In the genomic region with DNA sequence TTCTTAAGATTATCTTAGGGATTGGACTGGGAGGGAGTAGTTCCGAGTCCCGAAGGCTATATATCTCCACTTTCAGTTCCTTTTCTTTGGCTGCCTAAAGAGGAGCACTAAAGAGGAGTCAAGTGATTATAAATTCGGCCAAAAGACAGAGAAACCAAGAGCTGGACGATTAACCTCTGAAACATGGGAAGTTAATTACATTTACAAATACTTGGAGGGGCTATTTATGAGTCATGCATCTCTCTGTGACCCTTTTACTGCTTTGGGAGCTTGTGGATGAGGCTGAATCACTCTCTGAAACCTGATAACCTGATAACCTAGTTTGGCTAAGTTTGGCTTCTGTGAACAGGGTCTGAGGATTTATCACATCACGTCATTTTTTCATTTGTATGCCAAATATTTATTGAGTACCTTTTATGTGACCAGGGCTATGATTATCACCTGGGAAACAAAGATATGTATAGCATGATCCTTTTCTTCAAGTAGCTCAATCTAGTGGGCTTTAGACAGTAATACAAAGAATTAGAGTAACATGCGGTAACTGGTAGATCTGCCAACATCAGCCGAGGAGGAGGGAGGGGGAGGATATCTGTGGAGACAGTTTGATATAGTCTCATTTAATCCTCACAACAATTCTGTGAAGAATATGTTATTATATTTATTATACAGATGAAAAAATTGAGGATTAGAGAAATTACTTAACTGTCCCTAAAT, we compare ENCODE assay signal across 9 cellular contexts.
DNase-seq lines count a peak whose midpoint lies in the region; ATAC-seq and TF ChIP-seq lines count a peak whose summit lies in the region.
"Had no signal": no experiment of that assay in that cellular context is flagged by ENCODE, and none has a peak within 500 bp of the region (broad histone marks: within the 10 kb centered on the region; RNA-seq: fewer than 3 reads in every experiment).

No MANE protein-coding gene starts in this region.

- intact Hi-C loops in sigmoid colon (cut with DNase I): no loop called here
- intact Hi-C loops in activated CD4-positive, alpha-beta T cell treated with anti-CD3 and anti-CD28 coated beads for 36 hours (cut with DNase I, micrococcal nuclease): loop anchor here in 1 of 2 experiments (10.0 kb wide), 1 partner anchor 1239 kb away; no protein-coding TSS in a partner anchor

- no peaks in the 10 kb centered on the region for H3K27me3 Mint-ChIP-seq in activated CD4-positive, alpha-beta T cell treated with anti-CD3 and anti-CD28 coated beads for 36 hours

- H3K4me1 Mint-ChIP-seq in activated CD4-positive, alpha-beta T cell treated with anti-CD3 and anti-CD28 coated beads for 36 hours: peaks cover 68% of the 10 kb centered on the region

- CTCF ChIA-PET in activated CD4-positive, alpha-beta T cell treated with anti-CD3 and anti-CD28 coated beads for 36 hours (lab: Charles Lee): interaction anchor here (0.7 kb wide), 2 partner anchors 10 to 21 kb away, joined by 3 to 4 read pairs; no protein-coding TSS in a partner anchor

- H3K9me2 ChIP-seq in Karpas-422 (replicated peaks; ENCODE audit: insufficient read depth, low read length): no peaks in the 10 kb centered on the region

- WGBS in sigmoid colon, 2 donors: 11 to 47% methylated on average over 7 of the region's 7 CpGs

- H3K27me3 ChIP-seq in sigmoid colon: no peaks in the 10 kb centered on the region
- no peaks in the 10 kb centered on the region for H3K27me3 ChIP-seq in Karpas-422 (ENCODE audit: low read length)

- H3K36me3 ChIP-seq in sigmoid colon (no peaks in the 10 kb centered on the region), Karpas-422 (ENCODE audit: insufficient read depth, low read length) (no peaks in the 10 kb centered on the region)

- H3K9ac ChIP-seq in Karpas-422 (ENCODE audit: low read length): no peak overlapping the region

- TF ChIP-seq POLR2A in sigmoid colon (IDR thresholded peaks at IDR 0.05): no peak

- no peak for TF ChIP-seq EP300 in sigmoid colon (IDR thresholded peaks at IDR 0.05)

- H3K27ac ChIP-seq in sigmoid colon: peak overlapping the region; percentile 65 to 81 (median 76)
- no peak overlapping the region for H3K27ac ChIP-seq in Karpas-422 (ENCODE audit: low read length)

- no peak overlapping the region for H3K27ac Mint-ChIP-seq in activated CD4-positive, alpha-beta T cell treated with anti-CD3 and anti-CD28 coated beads for 36 hours

- no peak for ATAC-seq in activated CD4-positive, alpha-beta T cell treated with anti-CD3 and anti-CD28 coated beads for 36 hours
- no peak for ATAC-seq in GM21367 (IDR thresholded peaks at IDR 0.05; ENCODE audit: unreplicated experiment)

- POLR2A ChIA-PET in activated CD4-positive, alpha-beta T cell treated with anti-CD3 and anti-CD28 coated beads for 36 hours (lab: Charles Lee): interaction anchor here (0.7 kb wide), 1 partner anchor 1214 kb away, joined by 3 read pairs; no protein-coding TSS in a partner anchor

- H3K4me2 ChIP-seq in Karpas-422 (ENCODE audit: low read depth, low read length, poor library complexity, severe bottlenecking): no peak overlapping the region

- no peaks in the 10 kb centered on the region for H3K9me3 Mint-ChIP-seq in activated CD4-positive, alpha-beta T cell treated with anti-CD3 and anti-CD28 coated beads for 36 hours (ENCODE audit: low read depth)

- TF ChIP-seq CTCF in sigmoid colon (IDR thresholded peaks at IDR 0.05) (no peak), GM20000 (IDR thresholded peaks at IDR 0.05; ENCODE audit: extremely low read depth, missing control alignments) (no peak)

- H3K4me3 Mint-ChIP-seq in activated CD4-positive, alpha-beta T cell treated with anti-CD3 and anti-CD28 coated beads for 36 hours: no peak overlapping the region

- H3K4me1 ChIP-seq in sigmoid colon (peaks cover 0 to 57% (median 45%) of the 10 kb centered on the region in 4 donors), Karpas-422 (ENCODE audit: low read length) (no peaks in the 10 kb centered on the region)

- peaks cover 5% of the 10 kb centered on the region for H3K36me3 Mint-ChIP-seq in activated CD4-positive, alpha-beta T cell treated with anti-CD3 and anti-CD28 coated beads for 36 hours (ENCODE audit: low read depth)

- H3K4me3 ChIP-seq in sigmoid colon (peak overlapping the region; percentile 17 to 39 (median 32)), Karpas-422 (ENCODE audit: low read length) (no peak overlapping the region)

- DNase-seq in HS-5 (ENCODE audit: low read depth) (peak; percentile 49), RPMI8226 (peak; percentile 58), glomerular endothelial cell (ENCODE audit: extremely low read depth, low read depth, low spot score) (peak; percentile 79), sigmoid colon (no peak), GM20000 (ENCODE audit: low spot score) (no peak), Karpas-422 (no peak)
- no peak for DNase-seq in activated CD4-positive, alpha-beta T cell treated with anti-CD3 and anti-CD28 coated beads for 36 hours
- DNase-seq: nucleus accumbens had no signal

- 0 out of 2 replicates have a peak, but pooled peaks cover under 1% of the 10 kb centered on the region for H4K20me1 ChIP-seq in Karpas-422 (ENCODE audit: insufficient read depth, low read depth, low read length)

- no peaks in the 10 kb centered on the region for H3K9me3 ChIP-seq in sigmoid colon
- H3K9me3 ChIP-seq in Karpas-422 (ENCODE audit: low read length): no peaks in the 10 kb centered on the region

- H2AFZ ChIP-seq in Karpas-422 (ENCODE audit: low read length): no peak overlapping the region

- H3K79me2 ChIP-seq in Karpas-422 (ENCODE audit: low read length): no peaks in the 10 kb centered on the region

Comparison
In these comparisons a context has a peak if more than half of its experiments do, and no peak if none do; other contexts are left out.
1. DNase-seq: peak in HS-5 (single experiment), RPMI8226 (single experiment) and glomerular endothelial cell (single experiment); none in sigmoid colon (single experiment), GM20000 (single experiment), Karpas-422 (single experiment) and activated CD4-positive, alpha-beta T cell treated with anti-CD3 and anti-CD28 coated beads for 36 hours (single experiment).